ENCODE assay signal across 27 cellular contexts in genomic region chr6:17656644-17657043, GRCh38. TPM values are rescaled to one million over a fixed set of nuclear protein-coding genes. Genes with fewer than 3 reads are reported as not detected.
DNase-seq lines count a peak whose midpoint lies in the region; FAIRE-seq and TF ChIP-seq lines count a peak whose summit lies in the region.
"Had no signal": no experiment of that assay in that cellular context is flagged by ENCODE, and none has a peak within 500 bp of the region (broad histone marks: within the 10 kb centered on the region; RNA-seq: fewer than 3 reads in every experiment).

No MANE protein-coding gene starts in this region.

- BruUV-seq in OCI-LY7 (replicated peaks; lab: Mats Ljungman, UMichigan) (TSS peak; percentile 11), PC-9 (replicated peaks; lab: Mats Ljungman, UMichigan) (no TSS peak)

- TF ChIP-seq CTCF in OCI-LY7 (conservative IDR thresholded peaks at IDR 0.05; ENCODE audit: low read length), result no peak
- no peak for TF ChIP-seq CTCF in nephron progenitor cell (IDR thresholded peaks at IDR 0.05)
- no peak for TF ChIP-seq CTCF in PC-9 (conservative IDR thresholded peaks at IDR 0.05)

- H3K27me3 Mint-ChIP-seq in activated naive CD4-positive, alpha-beta T cell treated with anti-CD3 and anti-CD28 coated beads, Interleukin-2, amount 10 ng/mL, durations not matched to agents 7 days and 5 days, result no peaks in the 10 kb centered on the region
- H3K27me3 Mint-ChIP-seq in activated naive CD4-positive, alpha-beta T cell treated with anti-CD3 and anti-CD28 coated beads for 36 hours (ENCODE audit: low read depth), result no peaks in the 10 kb centered on the region
- peaks cover 2% of the 10 kb centered on the region for H3K27me3 Mint-ChIP-seq in nephron progenitor cell (ENCODE audit: low read depth, poor library complexity)
- H3K27me3 Mint-ChIP-seq: activated naive CD8-positive, alpha-beta T cell treated with anti-CD3 and anti-CD28 coated beads, Interleukin-2, amount 50 U/mL, for 24 hours; progenitor cell of endocrine pancreas had no signal

- no peak overlapping the region for H3K4me2 ChIP-seq in OCI-LY7 (ENCODE audit: low read length)
- no peak overlapping the region for H3K4me2 ChIP-seq in PC-9
- H3K4me2 ChIP-seq: hepatocyte had no signal

- H3F3A ChIP-seq in PC-9 (ENCODE audit: insufficient read depth, low read depth), result peaks cover 59% of the 10 kb centered on the region

- CTCF ChIA-PET in activated naive CD4-positive, alpha-beta T cell treated with anti-CD3 and anti-CD28 coated beads, Interleukin-2, amount 10 ng/mL, durations not matched to agents 7 days and 5 days (lab: Charles Lee), result interaction anchor here (0.8 kb wide), 1 partner anchor 11 kb away, joined by 3 read pairs; no protein-coding TSS in a partner anchor
- CTCF ChIA-PET in activated naive CD4-positive, alpha-beta T cell treated with anti-CD3 and anti-CD28 coated beads for 36 hours (lab: Charles Lee), result interaction anchor here (0.5 to 1.3 kb wide), 4 partner anchors 36 to 143 kb away, joined by 3 to 5 read pairs (median 4); no protein-coding TSS in a partner anchor
- CTCF ChIA-PET in OCI-LY7 (lab: Charles Lee; ENCODE audit: unreplicated experiment), result no interaction called here
- CTCF ChIA-PET in PC-9 (lab: Charles Lee), result no interaction called here

- H3K9me3 Mint-ChIP-seq in activated naive CD4-positive, alpha-beta T cell treated with anti-CD3 and anti-CD28 coated beads, Interleukin-2, amount 10 ng/mL, durations not matched to agents 7 days and 5 days, result no peaks in the 10 kb centered on the region
- H3K9me3 Mint-ChIP-seq in activated naive CD4-positive, alpha-beta T cell treated with anti-CD3 and anti-CD28 coated beads for 36 hours, result no peaks in the 10 kb centered on the region
- H3K9me3 Mint-ChIP-seq in nephron progenitor cell, result no peaks in the 10 kb centered on the region
- H3K9me3 Mint-ChIP-seq: activated naive CD8-positive, alpha-beta T cell treated with anti-CD3 and anti-CD28 coated beads, Interleukin-2, amount 50 U/mL, for 24 hours; CD8-positive, alpha-beta T cell had no signal

- TF ChIP-seq POLR2A in erythroblast (IDR thresholded peaks at IDR 0.05; ENCODE audit: low read length), result no peak

- H3K79me2 ChIP-seq in OCI-LY7 (ENCODE audit: insufficient read depth, low read depth, low read length), result peaks cover 63% of the 10 kb centered on the region; the same call in 1 of the 2 replicates
- H3K79me2 ChIP-seq in PC-9 (ENCODE audit: low read depth), result peaks cover 62% of the 10 kb centered on the region

- H3K4me3 Mint-ChIP-seq in activated naive CD4-positive, alpha-beta T cell treated with anti-CD3 and anti-CD28 coated beads, Interleukin-2, amount 10 ng/mL, durations not matched to agents 7 days and 5 days, result no peak overlapping the region
- no peak overlapping the region for H3K4me3 Mint-ChIP-seq in activated naive CD4-positive, alpha-beta T cell treated with anti-CD3 and anti-CD28 coated beads for 36 hours
- no peak overlapping the region for H3K4me3 Mint-ChIP-seq in nephron progenitor cell
- H3K4me3 Mint-ChIP-seq: activated CD8-positive, alpha-beta T cell treated with anti-CD3 and anti-CD28 coated beads, Interleukin-2, amount 10 ng/mL, durations not matched to agents 7 days and 5 days; activated naive CD8-positive, alpha-beta T cell treated with anti-CD3 and anti-CD28 coated beads, Interleukin-2, amount 50 U/mL, for 24 hours; CD8-positive, alpha-beta T cell had no signal

- H2AFZ ChIP-seq in OCI-LY7 (ENCODE audit: low read length), result no peak overlapping the region
- no peak overlapping the region for H2AFZ ChIP-seq in PC-9
- H2AFZ ChIP-seq: hepatocyte had no signal

- no peak for DNase-seq in activated naive CD4-positive, alpha-beta T cell treated with anti-CD3 and anti-CD28 coated beads, Interleukin-2, amount 10 ng/mL, durations not matched to agents 7 days and 5 days
- no peak for DNase-seq in activated naive CD4-positive, alpha-beta T cell treated with anti-CD3 and anti-CD28 coated beads for 36 hours
- DNase-seq in OCI-LY7 (ENCODE audit: low spot score) (no peak), erythroblast (lab: John Stamatoyannopoulos, UW) (peak; percentile 61 to 65), nephron progenitor cell (no peak), PC-9 (no peak), HTR-8/SVneo (ENCODE audit: insufficient read length, low spot score) (no peak)
- DNase-seq in activated T-cell treated with anti-CD3 and anti-CD28 coated beads, Interleukin-2, amount 50 U/mL, for 48 hours, result no peak
- DNase-seq: activated CD4-positive, alpha-beta T cell treated with anti-CD3 and anti-CD28 coated beads for 1 hour; activated CD8-positive, alpha-beta T cell treated with anti-CD3 and anti-CD28 coated beads, Interleukin-2, amount 10 ng/mL, durations not matched to agents 7 days and 5 days; activated effector memory CD4-positive, alpha-beta T cell treated with anti-CD3 and anti-CD28 coated beads, Interleukin-2, amount 50 U/mL, for 16 hours; activated naive CD8-positive, alpha-beta T cell treated with anti-CD3 and anti-CD28 coated beads, Interleukin-2, amount 50 U/mL, for 24 hours; CD8-positive, alpha-beta T cell; DMS 273 treated with DMSO at 0.1 percent for 48 hours; gastrocnemius medialis; left colon; NCI-H1105 treated with DMSO at 0.1 percent for 48 hours; NCI-H526; sigmoid colon; stimulated activated CD4-positive, alpha-beta T cell treated with anti-CD3 and anti-CD28 coated beads, Interleukin-15, amount 100 ng/mL, for 24 hours; T-helper 1 cell; transverse colon had no signal

- H3K36me3 ChIP-seq in OCI-LY7 (ENCODE audit: insufficient read depth, low read length) (peaks cover 97% of the 10 kb centered on the region), PC-9 (ENCODE audit: low read depth) (peaks cover 55% of the 10 kb centered on the region)

- H3K9me2 ChIP-seq in OCI-LY7 (ENCODE audit: insufficient read depth, low read length), result no peaks in the 10 kb centered on the region
- H3K9me2 ChIP-seq in PC-9 (ENCODE audit: insufficient read depth), result no peaks in the 10 kb centered on the region

- H3K27ac ChIP-seq in OCI-LY7 (ENCODE audit: low read depth, low read length, poor library complexity, severe bottlenecking) (no peak overlapping the region), PC-9 (no peak overlapping the region)
- H3K27ac ChIP-seq: gastrocnemius medialis, hepatocyte, sigmoid colon, SJSA1, transverse colon had no signal

- peak overlapping the region; percentile 24 for H3K27ac Mint-ChIP-seq in activated naive CD4-positive, alpha-beta T cell treated with anti-CD3 and anti-CD28 coated beads, Interleukin-2, amount 10 ng/mL, durations not matched to agents 7 days and 5 days
- H3K27ac Mint-ChIP-seq in activated naive CD4-positive, alpha-beta T cell treated with anti-CD3 and anti-CD28 coated beads for 36 hours, result no peak overlapping the region
- H3K27ac Mint-ChIP-seq in nephron progenitor cell, result peak overlapping the region; percentile 19
- H3K27ac Mint-ChIP-seq: activated CD8-positive, alpha-beta T cell treated with anti-CD3 and anti-CD28 coated beads, Interleukin-2, amount 10 ng/mL, durations not matched to agents 7 days and 5 days; activated naive CD8-positive, alpha-beta T cell treated with anti-CD3 and anti-CD28 coated beads, Interleukin-2, amount 50 U/mL, for 24 hours; CD8-positive, alpha-beta T cell; progenitor cell of endocrine pancreas had no signal

- H3K36me3 Mint-ChIP-seq in activated naive CD4-positive, alpha-beta T cell treated with anti-CD3 and anti-CD28 coated beads, Interleukin-2, amount 10 ng/mL, durations not matched to agents 7 days and 5 days, result peaks cover 43% of the 10 kb centered on the region
- H3K36me3 Mint-ChIP-seq in activated naive CD4-positive, alpha-beta T cell treated with anti-CD3 and anti-CD28 coated beads for 36 hours (ENCODE audit: low read depth), result peaks cover 50% of the 10 kb centered on the region
- H3K36me3 Mint-ChIP-seq in nephron progenitor cell (ENCODE audit: low read depth), result peaks cover 77% of the 10 kb centered on the region

- no peak for FAIRE-seq in HTR-8/SVneo (lab: Jason Lieb, UNC)
- FAIRE-seq: H54, TTC549 had no signal

- POLR2A ChIA-PET in OCI-LY7 (lab: Charles Lee), result interaction anchor here (0.6 to 1.9 kb wide), 11 partner anchors 8 to 46 kb away, joined by 3 to 12 read pairs (median 4); no protein-coding TSS in a partner anchor
- POLR2A ChIA-PET in PC-9 (lab: Charles Lee; ENCODE audit: unreplicated experiment), result interaction anchor here (0.6 kb wide), 1 partner anchor 42 kb away, joined by 6 read pairs; no protein-coding TSS in a partner anchor

- H3K4me3 ChIP-seq in OCI-LY7 (ENCODE audit: low read depth, low read length, poor library complexity, severe bottlenecking), result no peak overlapping the region
- H3K4me3 ChIP-seq in PC-9, result no peak overlapping the region
- H3K4me3 ChIP-seq: gastrocnemius medialis, hepatocyte, sigmoid colon, SJSA1, transverse colon had no signal

- no peaks in the 10 kb centered on the region for H3K4me1 ChIP-seq in OCI-LY7 (ENCODE audit: insufficient read depth, low read length, poor library complexity, severe bottlenecking)
- H3K4me1 ChIP-seq in PC-9 (replicated peaks; ENCODE audit: insufficient read depth), result no peaks in the 10 kb centered on the region
- H3K4me1 ChIP-seq: gastrocnemius medialis, transverse colon had no signal

- peaks cover 25% of the 10 kb centered on the region for H4K20me1 ChIP-seq in OCI-LY7 (ENCODE audit: insufficient read depth, low read length)
- H4K20me1 ChIP-seq in PC-9 (ENCODE audit: insufficient read depth), result peaks cover 35% of the 10 kb centered on the region

- no peaks in the 10 kb centered on the region for H3K4me1 Mint-ChIP-seq in activated naive CD4-positive, alpha-beta T cell treated with anti-CD3 and anti-CD28 coated beads, Interleukin-2, amount 10 ng/mL, durations not matched to agents 7 days and 5 days
- H3K4me1 Mint-ChIP-seq in activated naive CD4-positive, alpha-beta T cell treated with anti-CD3 and anti-CD28 coated beads for 36 hours (ENCODE audit: low read depth), result peaks cover 19% of the 10 kb centered on the region
- no peaks in the 10 kb centered on the region for H3K4me1 Mint-ChIP-seq in nephron progenitor cell

- H3K27me3 ChIP-seq in PC-9 (ENCODE audit: insufficient read depth, low read depth), result no peaks in the 10 kb centered on the region
- H3K27me3 ChIP-seq: gastrocnemius medialis, hepatocyte, sigmoid colon, SJSA1, transverse colon had no signal

- intact Hi-C loops in activated naive CD4-positive, alpha-beta T cell treated with anti-CD3 and anti-CD28 coated beads for 36 hours (cut with micrococcal nuclease), result no loop called here
- intact Hi-C loops in OCI-LY7 (cut with micrococcal nuclease; ENCODE audit: unreplicated experiment), result no loop called here
- intact Hi-C loops in PC-9 (cut with micrococcal nuclease; ENCODE audit: unreplicated experiment), result loop anchor here (5.0 kb wide), 1 partner anchor 34 kb away; no protein-coding TSS in a partner anchor

- H3K9me3 ChIP-seq in OCI-LY7 (ENCODE audit: low read length) (no peaks in the 10 kb centered on the region), PC-9 (ENCODE audit: insufficient read depth, low read depth) (no peaks in the 10 kb centered on the region)
- H3K9me3 ChIP-seq: gastrocnemius medialis, sigmoid colon, SJSA1, transverse colon had no signal

RNA-seq across cellular contexts. Expression of gene NUP153, which starts 50.1 kb away (rescaled TPM):
- total RNA-seq in activated naive CD4-positive, alpha-beta T cell treated with anti-CD3 and anti-CD28 coated beads for 36 hours, result 10 to 100 TPM; 65.3 to 67.2 TPM
- total RNA-seq in OCI-LY7 (2014; rRNA removed; shearing (Covaris generic)), result 66.3 and 72.5 TPM in 2 replicates
- 88.0 and 89.8 TPM in 2 replicates for total RNA-seq in OCI-LY7 (2022)
- 50.7 and 74.1 TPM in 2 replicates for total RNA-seq in PC-9 (2021)

RNA-seq across cellular contexts. Expression of gene FAM8A1, which starts 56.5 kb away (rescaled TPM):
- total RNA-seq in activated naive CD4-positive, alpha-beta T cell treated with anti-CD3 and anti-CD28 coated beads for 36 hours, result 1 to 10 TPM; 2.9 to 3.0 TPM
- total RNA-seq in OCI-LY7 (2014; rRNA removed; shearing (Covaris generic)), result 6.5 and 7.1 TPM in 2 replicates
- total RNA-seq in OCI-LY7 (2022), result 11.8 and 12.4 TPM in 2 replicates
- total RNA-seq in PC-9 (2021), result 8.1 and 11.9 TPM in 2 replicates

Comparison
In these comparisons a context has a peak if more than half of its experiments do, and no peak if none do; other contexts are left out.
1. DNase-seq: peak in erythroblast (2 of 2); none in activated naive CD4-positive, alpha-beta T cell treated with anti-CD3 and anti-CD28 coated beads, Interleukin-2, amount 10 ng/mL, durations not matched to agents 7 days and 5 days (single experiment), activated naive CD4-positive, alpha-beta T cell treated with anti-CD3 and anti-CD28 coated beads for 36 hours (single experiment), OCI-LY7 (single experiment), nephron progenitor cell (single experiment), activated T-cell treated with anti-CD3 and anti-CD28 coated beads, Interleukin-2, amount 50 U/mL, for 48 hours (0 of 2), PC-9 (0 of 2) and HTR-8/SVneo (single experiment).
2. CTCF ChIA-PET loops: an anchor here in activated naive CD4-positive, alpha-beta T cell treated with anti-CD3 and anti-CD28 coated beads, Interleukin-2, amount 10 ng/mL, durations not matched to agents 7 days and 5 days (0.8 kb wide) and activated naive CD4-positive, alpha-beta T cell treated with anti-CD3 and anti-CD28 coated beads for 36 hours (0.5 to 1.3 kb wide); none called in OCI-LY7 and PC-9.